Comparison of ENCODE assay signal across 9 cellular contexts in the genomic region with DNA sequence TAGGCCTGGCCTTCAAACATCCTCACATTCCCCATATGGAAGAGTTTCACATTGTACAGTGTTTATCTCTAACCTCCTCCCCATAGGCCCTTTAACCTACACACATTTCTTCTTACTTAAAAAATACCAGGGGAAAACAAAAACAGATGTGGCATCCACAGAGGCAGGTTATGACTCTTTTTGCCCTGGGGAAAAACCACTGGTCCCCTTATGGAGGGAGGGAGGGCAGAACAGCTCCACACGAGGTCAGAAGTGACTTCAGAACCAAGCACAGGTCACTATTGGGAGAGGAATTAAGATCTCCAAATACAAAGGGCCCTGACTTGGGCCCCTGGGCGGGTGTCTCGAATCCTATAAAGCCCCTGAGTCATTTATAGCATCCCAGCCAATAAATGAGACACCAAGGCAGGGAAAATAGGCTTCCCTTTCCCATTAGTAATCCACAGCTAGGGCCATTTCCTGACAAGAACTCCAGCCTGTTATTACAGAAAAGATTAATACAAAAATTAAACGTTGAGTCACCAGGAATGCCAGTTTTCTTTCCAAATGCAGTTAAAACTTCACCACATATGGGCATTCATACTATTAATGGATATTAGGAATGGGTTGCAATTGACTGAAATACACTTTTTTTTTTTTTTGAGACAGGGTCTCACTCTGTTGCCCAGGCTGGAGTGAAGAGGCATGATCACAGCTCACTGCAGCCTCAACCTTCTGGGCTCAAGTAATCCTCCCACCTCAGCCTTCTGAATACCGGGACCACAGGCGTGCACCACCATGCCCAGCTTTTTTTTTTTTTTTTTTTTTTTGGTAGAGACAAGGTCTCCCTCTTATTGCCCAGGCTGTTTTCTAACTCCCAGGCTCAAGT.
DNase-seq lines count a peak whose midpoint lies in the region; ATAC-seq lines count a peak whose summit lies in the region.
"Had no signal": no experiment of that assay in that cellular context is flagged by ENCODE, and none has a peak within 500 bp of the region (broad histone marks: within the 10 kb centered on the region; RNA-seq: fewer than 3 reads in every experiment).

No MANE protein-coding gene starts in this region.

- no peak overlapping the region for H3K4me3 Mint-ChIP-seq in activated CD4-positive, alpha-beta T cell treated with anti-CD3 and anti-CD28 coated beads, Interleukin-2, amount 10 ng/mL, durations not matched to agents 24 days and 14 days
- peak overlapping the region in 1 of 2 donors; percentile 48 for H3K4me3 Mint-ChIP-seq in stimulated activated naive CD8-positive, alpha-beta T cell treated with anti-CD3 and anti-CD28 coated beads, Interleukin-15, amount 100 ng/mL, for 72 hours

- intact Hi-C loops in activated CD4-positive, alpha-beta T cell treated with anti-CD3 and anti-CD28 coated beads, Interleukin-2, amount 10 ng/mL, durations not matched to agents 24 days and 14 days (cut with micrococcal nuclease): loop anchor here (1.0 kb wide), 3 partner anchors 30 to 387 kb away; no protein-coding TSS in a partner anchor

- peak overlapping the region; percentile 51 for H3K27ac Mint-ChIP-seq in activated CD4-positive, alpha-beta T cell treated with anti-CD3 and anti-CD28 coated beads, Interleukin-2, amount 10 ng/mL, durations not matched to agents 24 days and 14 days
- H3K27ac Mint-ChIP-seq in stimulated activated naive CD8-positive, alpha-beta T cell treated with anti-CD3 and anti-CD28 coated beads, Interleukin-15, amount 100 ng/mL, for 72 hours: peak overlapping the region; percentile 54 to 72

- DNase-seq in activated CD4-positive, alpha-beta T cell treated with anti-CD3 and anti-CD28 coated beads, Interleukin-2, amount 10 ng/mL, durations not matched to agents 24 days and 14 days: peak; percentile 57
- DNase-seq in activated CD4-positive, alpha-beta T cell treated with anti-CD3 and anti-CD28 coated beads for 4 hours: no peak
- peak; percentile 74 for DNase-seq in SW480 (ENCODE audit: low spot score)
- DNase-seq in fibroblast of peridontal ligament (ENCODE audit: extremely low read depth): peak; percentile 88
- DNase-seq in stimulated activated naive CD8-positive, alpha-beta T cell treated with anti-CD3 and anti-CD28 coated beads, Interleukin-15, amount 100 ng/mL, for 72 hours: peak in 1 of 2 donors; percentile 23
- DNase-seq: posterior cingulate gyrus had no signal

- ATAC-seq in stimulated activated naive CD8-positive, alpha-beta T cell treated with anti-CD3 and anti-CD28 coated beads, Interleukin-15, amount 100 ng/mL, for 72 hours: peak; percentile 55
- ATAC-seq in HG03280 (IDR thresholded peaks at IDR 0.05; ENCODE audit: unreplicated experiment) (no peak), GM21737 (IDR thresholded peaks at IDR 0.05; ENCODE audit: unreplicated experiment) (no peak), HG03342 (IDR thresholded peaks at IDR 0.05; ENCODE audit: unreplicated experiment) (no peak)

- H3K4me1 Mint-ChIP-seq in activated CD4-positive, alpha-beta T cell treated with anti-CD3 and anti-CD28 coated beads, Interleukin-2, amount 10 ng/mL, durations not matched to agents 24 days and 14 days: peaks cover 20% of the 10 kb centered on the region
- H3K4me1 Mint-ChIP-seq in stimulated activated naive CD8-positive, alpha-beta T cell treated with anti-CD3 and anti-CD28 coated beads, Interleukin-15, amount 100 ng/mL, for 72 hours: peaks cover 20% of the 10 kb centered on the region

- H3K27me3 Mint-ChIP-seq in activated CD4-positive, alpha-beta T cell treated with anti-CD3 and anti-CD28 coated beads, Interleukin-2, amount 10 ng/mL, durations not matched to agents 24 days and 14 days: peaks cover 8% of the 10 kb centered on the region
- no peaks in the 10 kb centered on the region for H3K27me3 Mint-ChIP-seq in stimulated activated naive CD8-positive, alpha-beta T cell treated with anti-CD3 and anti-CD28 coated beads, Interleukin-15, amount 100 ng/mL, for 72 hours

- H3K9me3 Mint-ChIP-seq in activated CD4-positive, alpha-beta T cell treated with anti-CD3 and anti-CD28 coated beads, Interleukin-2, amount 10 ng/mL, durations not matched to agents 24 days and 14 days: no peaks in the 10 kb centered on the region
- no peaks in the 10 kb centered on the region for H3K9me3 Mint-ChIP-seq in stimulated activated naive CD8-positive, alpha-beta T cell treated with anti-CD3 and anti-CD28 coated beads, Interleukin-15, amount 100 ng/mL, for 72 hours

- no peaks in the 10 kb centered on the region for H3K36me3 Mint-ChIP-seq in activated CD4-positive, alpha-beta T cell treated with anti-CD3 and anti-CD28 coated beads, Interleukin-2, amount 10 ng/mL, durations not matched to agents 24 days and 14 days (ENCODE audit: low read depth)

Comparison
In these comparisons a context has a peak if more than half of its experiments do, and no peak if none do; other contexts are left out.
1. DNase-seq: peak in activated CD4-positive, alpha-beta T cell treated with anti-CD3 and anti-CD28 coated beads, Interleukin-2, amount 10 ng/mL, durations not matched to agents 24 days and 14 days (single experiment), SW480 (single experiment) and fibroblast of peridontal ligament (single experiment); none in activated CD4-positive, alpha-beta T cell treated with anti-CD3 and anti-CD28 coated beads for 4 hours (0 of 2).